In the genomic region with DNA sequence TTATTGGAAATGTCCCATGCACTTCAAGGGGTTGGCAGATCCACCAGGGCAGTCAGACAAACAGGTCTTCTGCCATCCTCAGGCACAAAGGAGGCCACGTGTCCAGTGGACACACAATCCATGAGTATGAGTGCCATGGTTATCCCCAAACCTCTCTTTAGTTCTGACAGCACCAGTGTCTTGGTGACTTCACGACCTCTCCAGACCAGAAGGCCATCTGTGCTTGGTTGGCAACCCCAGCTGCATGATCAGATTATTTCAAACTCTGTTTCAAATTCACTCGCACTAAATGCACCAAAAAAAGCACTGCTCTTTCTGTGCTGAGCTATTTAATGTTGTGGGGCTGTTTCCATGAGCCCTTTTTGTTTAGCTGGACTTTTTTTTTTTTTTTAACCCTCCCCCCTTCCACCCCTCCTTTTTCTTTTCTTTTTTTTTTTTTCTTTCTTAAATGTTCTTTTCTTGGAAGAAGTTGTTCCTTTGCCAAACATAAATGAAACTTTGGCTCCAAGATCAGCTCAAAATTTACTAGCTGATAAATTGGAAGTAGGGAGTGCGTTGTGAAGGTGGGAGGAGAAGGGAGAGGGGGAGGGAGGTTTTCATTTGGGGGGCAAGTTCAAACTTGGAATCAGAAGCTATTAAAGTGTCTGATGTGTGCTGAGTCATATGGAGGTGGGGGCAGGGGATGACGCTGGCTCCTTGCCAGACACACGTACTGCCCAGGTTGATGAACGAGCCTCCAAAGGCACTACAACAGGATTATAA, we compare ENCODE assay signal across 1 cellular context.
A peak's percentile ranks its signal among the peaks of the same experiment; 100 is the strongest.
TF ChIP-seq lines count a peak whose summit lies in the region.

No MANE protein-coding gene starts in this region.

TF ChIP-seq in IMR-90, 13 proteins besides CTCF, POLR2A, EP300 and RAD21 (continued from another document):
- peak; percentile 25; the same call in 1 of the 2 replicates for TF ChIP-seq NFE2L2 (IDR thresholded peaks at IDR 0.05; ENCODE audit: low read depth, low read length)
